In the genomic region with DNA sequence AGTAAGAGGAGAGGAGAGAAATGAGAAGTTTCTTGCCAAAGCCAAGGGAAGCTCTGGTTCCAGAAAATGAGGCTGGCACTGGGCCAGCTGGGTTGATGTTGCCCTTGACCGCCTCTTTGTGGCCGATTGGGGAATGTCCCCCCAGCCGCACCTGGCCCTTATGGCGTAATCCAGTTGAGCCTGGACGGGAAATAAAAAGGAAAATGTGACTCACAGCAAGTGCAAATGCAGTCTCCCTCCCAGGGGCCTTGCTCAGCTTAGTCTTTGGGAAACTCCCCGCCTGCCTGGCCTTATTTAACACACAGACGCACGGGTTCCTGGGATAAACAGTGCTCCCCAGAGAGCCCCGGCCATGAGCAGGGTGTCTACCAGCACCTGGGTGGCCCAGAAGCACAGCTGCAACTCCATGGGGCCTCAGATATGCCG, we compare ENCODE assay signal across 1 cellular context.
TF ChIP-seq lines count a peak whose summit lies in the region.

No MANE protein-coding gene starts in this region.

TF ChIP-seq in GM12878, 131 proteins besides CTCF, POLR2A, EP300 and RAD21 (continued from another document and continues in another):
- TF ChIP-seq, protein P1, sequence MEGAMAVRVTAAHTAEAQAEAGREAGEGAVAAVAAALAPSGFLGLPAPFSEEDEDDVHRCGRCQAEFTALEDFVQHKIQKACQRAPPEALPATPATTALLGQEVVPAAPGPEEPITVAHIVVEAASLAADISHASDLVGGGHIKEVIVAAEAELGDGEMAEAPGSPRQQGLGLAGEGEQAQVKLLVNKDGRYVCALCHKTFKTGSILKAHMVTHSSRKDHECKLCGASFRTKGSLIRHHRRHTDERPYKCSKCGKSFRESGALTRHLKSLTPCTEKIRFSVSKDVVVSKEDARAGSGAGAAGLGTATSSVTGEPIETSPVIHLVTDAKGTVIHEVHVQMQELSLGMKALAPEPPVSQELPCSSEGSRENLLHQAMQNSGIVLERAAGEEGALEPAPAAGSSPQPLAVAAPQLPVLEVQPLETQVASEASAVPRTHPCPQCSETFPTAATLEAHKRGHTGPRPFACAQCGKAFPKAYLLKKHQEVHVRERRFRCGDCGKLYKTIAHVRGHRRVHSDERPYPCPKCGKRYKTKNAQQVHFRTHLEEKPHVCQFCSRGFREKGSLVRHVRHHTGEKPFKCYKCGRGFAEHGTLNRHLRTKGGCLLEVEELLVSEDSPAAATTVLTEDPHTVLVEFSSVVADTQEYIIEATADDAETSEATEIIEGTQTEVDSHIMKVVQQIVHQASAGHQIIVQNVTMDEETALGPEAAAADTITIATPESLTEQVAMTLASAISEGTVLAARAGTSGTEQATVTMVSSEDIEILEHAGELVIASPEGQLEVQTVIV (IDR thresholded peaks at IDR 0.05; ENCODE audit: borderline replicate concordance, partially characterized antibody): no peak
- TF ChIP-seq NR2C1 (IDR thresholded peaks at IDR 0.05): no peak
- peak in 1 of 2 experiments; percentile 75; a peak in 2 of 4 replicates for TF ChIP-seq ETV6 (conservative IDR thresholded peaks at IDR 0.05 in 1 of 2, IDR thresholded peaks at IDR 0.05 in 1 of 2; ENCODE audit: borderline replicate concordance in 1 of 2, low read depth in 1 of 2)
- TF ChIP-seq MLLT1 (IDR thresholded peaks at IDR 0.05): peak; percentile 51; the same call in 1 of the 2 replicates
- TF ChIP-seq RB1 (IDR thresholded peaks at IDR 0.05; ENCODE audit: borderline replicate concordance): no peak
- TF ChIP-seq, protein P2, sequence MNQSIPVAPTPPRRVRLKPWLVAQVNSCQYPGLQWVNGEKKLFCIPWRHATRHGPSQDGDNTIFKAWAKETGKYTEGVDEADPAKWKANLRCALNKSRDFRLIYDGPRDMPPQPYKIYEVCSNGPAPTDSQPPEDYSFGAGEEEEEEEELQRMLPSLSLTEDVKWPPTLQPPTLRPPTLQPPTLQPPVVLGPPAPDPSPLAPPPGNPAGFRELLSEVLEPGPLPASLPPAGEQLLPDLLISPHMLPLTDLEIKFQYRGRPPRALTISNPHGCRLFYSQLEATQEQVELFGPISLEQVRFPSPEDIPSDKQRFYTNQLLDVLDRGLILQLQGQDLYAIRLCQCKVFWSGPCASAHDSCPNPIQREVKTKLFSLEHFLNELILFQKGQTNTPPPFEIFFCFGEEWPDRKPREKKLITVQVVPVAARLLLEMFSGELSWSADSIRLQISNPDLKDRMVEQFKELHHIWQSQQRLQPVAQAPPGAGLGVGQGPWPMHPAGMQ (IDR thresholded peaks at IDR 0.05; ENCODE audit: borderline replicate concordance): no peak
- no peak for TF ChIP-seq MXI1 (IDR thresholded peaks at IDR 0.05; ENCODE audit: low read depth, low read length)
- no peak for TF ChIP-seq ZNF217 (IDR thresholded peaks at IDR 0.05)
- TF ChIP-seq SMAD5 (IDR thresholded peaks at IDR 0.05; ENCODE audit: low read depth): no peak
- TF ChIP-seq HDGF (IDR thresholded peaks at IDR 0.05): no peak; the same call in 1 of the 2 replicates
- TF ChIP-seq REST (IDR thresholded peaks at IDR 0.05; ENCODE audit: low read depth, low read length): no peak
- no peak for TF ChIP-seq RAD51 (IDR thresholded peaks at IDR 0.05)
- TF ChIP-seq, protein P3, sequence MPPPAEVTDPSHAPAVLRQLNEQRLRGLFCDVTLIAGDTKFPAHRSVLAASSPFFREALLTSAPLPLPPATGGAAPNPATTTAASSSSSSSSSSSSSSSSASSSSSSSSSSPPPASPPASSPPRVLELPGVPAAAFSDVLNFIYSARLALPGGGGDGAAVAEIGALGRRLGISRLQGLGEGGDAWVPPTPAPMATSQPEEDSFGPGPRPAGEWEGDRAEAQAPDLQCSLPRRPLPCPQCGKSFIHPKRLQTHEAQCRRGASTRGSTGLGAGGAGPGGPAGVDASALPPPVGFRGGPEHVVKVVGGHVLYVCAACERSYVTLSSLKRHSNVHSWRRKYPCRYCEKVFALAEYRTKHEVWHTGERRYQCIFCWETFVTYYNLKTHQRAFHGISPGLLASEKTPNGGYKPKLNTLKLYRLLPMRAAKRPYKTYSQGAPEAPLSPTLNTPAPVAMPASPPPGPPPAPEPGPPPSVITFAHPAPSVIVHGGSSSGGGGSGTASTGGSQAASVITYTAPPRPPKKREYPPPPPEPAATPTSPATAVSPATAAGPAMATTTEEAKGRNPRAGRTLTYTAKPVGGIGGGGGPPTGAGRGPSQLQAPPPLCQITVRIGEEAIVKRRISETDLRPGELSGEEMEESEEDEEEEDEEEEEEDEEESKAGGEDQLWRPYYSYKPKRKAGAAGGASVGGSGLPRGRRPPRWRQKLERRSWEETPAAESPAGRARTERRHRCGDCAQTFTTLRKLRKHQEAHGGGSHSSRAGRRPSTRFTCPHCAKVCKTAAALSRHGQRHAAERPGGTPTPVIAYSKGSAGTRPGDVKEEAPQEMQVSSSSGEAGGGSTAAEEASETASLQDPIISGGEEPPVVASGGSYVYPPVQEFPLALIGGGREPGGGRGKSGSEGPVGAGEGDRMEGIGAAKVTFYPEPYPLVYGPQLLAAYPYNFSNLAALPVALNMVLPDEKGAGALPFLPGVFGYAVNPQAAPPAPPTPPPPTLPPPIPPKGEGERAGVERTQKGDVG (CRISPR knock-in tag; IDR thresholded peaks at IDR 0.05): no peak
- TF ChIP-seq, protein P4, sequence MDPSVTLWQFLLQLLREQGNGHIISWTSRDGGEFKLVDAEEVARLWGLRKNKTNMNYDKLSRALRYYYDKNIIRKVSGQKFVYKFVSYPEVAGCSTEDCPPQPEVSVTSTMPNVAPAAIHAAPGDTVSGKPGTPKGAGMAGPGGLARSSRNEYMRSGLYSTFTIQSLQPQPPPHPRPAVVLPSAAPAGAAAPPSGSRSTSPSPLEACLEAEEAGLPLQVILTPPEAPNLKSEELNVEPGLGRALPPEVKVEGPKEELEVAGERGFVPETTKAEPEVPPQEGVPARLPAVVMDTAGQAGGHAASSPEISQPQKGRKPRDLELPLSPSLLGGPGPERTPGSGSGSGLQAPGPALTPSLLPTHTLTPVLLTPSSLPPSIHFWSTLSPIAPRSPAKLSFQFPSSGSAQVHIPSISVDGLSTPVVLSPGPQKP (IDR thresholded peaks at IDR 0.05; ENCODE audit: low read depth, low read length): no peak
- TF ChIP-seq CBX3 (IDR thresholded peaks at IDR 0.05; ENCODE audit: borderline replicate concordance, low read depth): no peak
- TF ChIP-seq SREBF1 (IDR thresholded peaks at IDR 0.05; ENCODE audit: low read length): no peak
- no peak for TF ChIP-seq HCFC1 (IDR thresholded peaks at IDR 0.05; ENCODE audit: low read length)
- TF ChIP-seq SUZ12 (IDR thresholded peaks at IDR 0.05; ENCODE audit: unreplicated experiment): no peak
- TF ChIP-seq, protein P5, sequence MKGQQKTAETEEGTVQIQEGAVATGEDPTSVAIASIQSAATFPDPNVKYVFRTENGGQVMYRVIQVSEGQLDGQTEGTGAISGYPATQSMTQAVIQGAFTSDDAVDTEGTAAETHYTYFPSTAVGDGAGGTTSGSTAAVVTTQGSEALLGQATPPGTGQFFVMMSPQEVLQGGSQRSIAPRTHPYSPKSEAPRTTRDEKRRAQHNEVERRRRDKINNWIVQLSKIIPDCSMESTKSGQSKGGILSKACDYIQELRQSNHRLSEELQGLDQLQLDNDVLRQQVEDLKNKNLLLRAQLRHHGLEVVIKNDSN (IDR thresholded peaks at IDR 0.05; ENCODE audit: borderline replicate concordance, extremely low read length, insufficient read depth, low read depth, low read length): no peak
- TF ChIP-seq SIX5 (IDR thresholded peaks at IDR 0.05; ENCODE audit: low read depth, low read length, severe bottlenecking): no peak
- peak; percentile 97 for TF ChIP-seq EED (IDR thresholded peaks at IDR 0.05; ENCODE audit: low read depth)
- peak; percentile 70; the same call in 1 of the 2 replicates for TF ChIP-seq JUND (IDR thresholded peaks at IDR 0.05; ENCODE audit: low read depth, low read length)
- peak; percentile 74 for TF ChIP-seq KLF5 (IDR thresholded peaks at IDR 0.05; ENCODE audit: partially characterized antibody)
- TF ChIP-seq BHLHE40 (IDR thresholded peaks at IDR 0.05; ENCODE audit: borderline replicate concordance in 1 of 2, low read depth in 2 of 2, low read length in 1 of 2): peak; percentile 87
- TF ChIP-seq POLR2AphosphoS2 (IDR thresholded peaks at IDR 0.05; ENCODE audit: low read depth, low read length): no peak
- no peak for TF ChIP-seq TARDBP (IDR thresholded peaks at IDR 0.05; ENCODE audit: borderline replicate concordance)
- TF ChIP-seq TBL1XR1 (IDR thresholded peaks at IDR 0.05; ENCODE audit: low read depth, low read length): peak; percentile 79; the same call in 1 of the 2 replicates
- TF ChIP-seq FOXM1 (IDR thresholded peaks at IDR 0.05; ENCODE audit: low read depth, low read length): peak; percentile 89
- no peak for TF ChIP-seq KDM1A (IDR thresholded peaks at IDR 0.05; ENCODE audit: borderline replicate concordance)
- TF ChIP-seq NR2C2 (IDR thresholded peaks at IDR 0.05; ENCODE audit: borderline replicate concordance, control insufficient read depth, insufficient read length, low read depth): no peak
- no peak for TF ChIP-seq FOS (IDR thresholded peaks at IDR 0.05; ENCODE audit: borderline replicate concordance, extremely low read depth, insufficient read length)
- TF ChIP-seq SMARCA5 (IDR thresholded peaks at IDR 0.05): no peak
- TF ChIP-seq SRF (IDR thresholded peaks at IDR 0.05; ENCODE audit: low read depth in 2 of 2, low read length in 2 of 2): no peak
- TF ChIP-seq, protein P6, sequence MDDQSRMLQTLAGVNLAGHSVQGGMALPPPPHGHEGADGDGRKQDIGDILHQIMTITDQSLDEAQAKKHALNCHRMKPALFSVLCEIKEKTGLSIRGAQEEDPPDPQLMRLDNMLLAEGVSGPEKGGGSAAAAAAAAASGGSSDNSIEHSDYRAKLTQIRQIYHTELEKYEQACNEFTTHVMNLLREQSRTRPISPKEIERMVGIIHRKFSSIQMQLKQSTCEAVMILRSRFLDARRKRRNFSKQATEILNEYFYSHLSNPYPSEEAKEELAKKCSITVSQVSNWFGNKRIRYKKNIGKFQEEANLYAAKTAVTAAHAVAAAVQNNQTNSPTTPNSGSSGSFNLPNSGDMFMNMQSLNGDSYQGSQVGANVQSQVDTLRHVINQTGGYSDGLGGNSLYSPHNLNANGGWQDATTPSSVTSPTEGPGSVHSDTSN (IDR thresholded peaks at IDR 0.05; ENCODE audit: insufficient replicate concordance, low read depth, low read length): no peak
- TF ChIP-seq ZSCAN29 (IDR thresholded peaks at IDR 0.05): no peak
- no peak for TF ChIP-seq WRNIP1 (IDR thresholded peaks at IDR 0.05; ENCODE audit: borderline replicate concordance, low read depth, low read length)
- TF ChIP-seq, protein P7, sequence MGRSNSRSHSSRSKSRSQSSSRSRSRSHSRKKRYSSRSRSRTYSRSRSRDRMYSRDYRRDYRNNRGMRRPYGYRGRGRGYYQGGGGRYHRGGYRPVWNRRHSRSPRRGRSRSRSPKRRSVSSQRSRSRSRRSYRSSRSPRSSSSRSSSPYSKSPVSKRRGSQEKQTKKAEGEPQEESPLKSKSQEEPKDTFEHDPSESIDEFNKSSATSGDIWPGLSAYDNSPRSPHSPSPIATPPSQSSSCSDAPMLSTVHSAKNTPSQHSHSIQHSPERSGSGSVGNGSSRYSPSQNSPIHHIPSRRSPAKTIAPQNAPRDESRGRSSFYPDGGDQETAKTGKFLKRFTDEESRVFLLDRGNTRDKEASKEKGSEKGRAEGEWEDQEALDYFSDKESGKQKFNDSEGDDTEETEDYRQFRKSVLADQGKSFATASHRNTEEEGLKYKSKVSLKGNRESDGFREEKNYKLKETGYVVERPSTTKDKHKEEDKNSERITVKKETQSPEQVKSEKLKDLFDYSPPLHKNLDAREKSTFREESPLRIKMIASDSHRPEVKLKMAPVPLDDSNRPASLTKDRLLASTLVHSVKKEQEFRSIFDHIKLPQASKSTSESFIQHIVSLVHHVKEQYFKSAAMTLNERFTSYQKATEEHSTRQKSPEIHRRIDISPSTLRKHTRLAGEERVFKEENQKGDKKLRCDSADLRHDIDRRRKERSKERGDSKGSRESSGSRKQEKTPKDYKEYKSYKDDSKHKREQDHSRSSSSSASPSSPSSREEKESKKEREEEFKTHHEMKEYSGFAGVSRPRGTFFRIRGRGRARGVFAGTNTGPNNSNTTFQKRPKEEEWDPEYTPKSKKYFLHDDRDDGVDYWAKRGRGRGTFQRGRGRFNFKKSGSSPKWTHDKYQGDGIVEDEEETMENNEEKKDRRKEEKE (IDR thresholded peaks at IDR 0.05): no peak
- no peak for TF ChIP-seq SIN3A (IDR thresholded peaks at IDR 0.05; ENCODE audit: low read depth, low read length)
- TF ChIP-seq RCOR1 (conservative IDR thresholded peaks at IDR 0.05; ENCODE audit: low read depth, low read length): no peak
- peak; percentile 81 for TF ChIP-seq BACH1 (IDR thresholded peaks at IDR 0.05; ENCODE audit: borderline replicate concordance)
- TF ChIP-seq CREB1 (IDR thresholded peaks at IDR 0.05; ENCODE audit: low read depth): peak; percentile 75
- TF ChIP-seq ZNF24 (IDR thresholded peaks at IDR 0.05): no peak
- TF ChIP-seq ZNF274 (IDR thresholded peaks at IDR 0.05; ENCODE audit: insufficient read depth, insufficient read length): no peak
